30 cellular contexts compared by ENCODE assay signal in the genomic region with DNA sequence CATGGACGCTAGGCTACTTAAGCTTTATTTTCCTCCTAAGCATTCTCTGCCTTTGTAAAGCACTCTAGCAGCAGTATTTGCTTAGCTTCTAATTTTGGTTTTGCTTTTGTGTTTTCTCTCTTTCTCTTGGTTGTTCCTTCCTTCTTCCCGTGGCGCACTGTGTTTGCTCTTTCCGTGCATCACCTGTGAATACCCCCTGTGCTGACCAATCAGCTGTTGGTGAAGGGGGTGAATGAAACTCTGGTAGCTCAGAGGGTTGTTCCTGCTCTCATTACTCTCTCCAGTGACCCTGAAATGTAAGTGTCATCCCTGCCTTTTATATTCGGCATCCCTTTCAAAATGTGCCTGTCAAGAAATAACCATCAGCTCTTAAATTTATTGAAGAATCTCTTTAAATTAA. TPM values are rescaled to one million over a fixed set of nuclear protein-coding genes. Genes with fewer than 3 reads are reported as not detected.
DNase-seq lines count a peak whose midpoint lies in the region; ATAC-seq and TF ChIP-seq lines count a peak whose summit lies in the region.
"Had no signal": no experiment of that assay in that cellular context is flagged by ENCODE, and none has a peak within 500 bp of the region (broad histone marks: within the 10 kb centered on the region; RNA-seq: fewer than 3 reads in every experiment).

No MANE protein-coding gene starts in this region.

- H4K20me1 ChIP-seq in H9 (ENCODE audit: control insufficient read depth, insufficient read depth, insufficient read length) = no peaks in the 10 kb centered on the region

- no peak overlapping the region for H3K4me3 Mint-ChIP-seq in H9
- H3K4me3 Mint-ChIP-seq in dendritic cell treated with granulocyte-macrophage colony-stimulating factor and Interleukin-4, amounts not matched to agents 40 ng/mL and 50 ng/mL, for 4 days = no peak overlapping the region
- H3K4me3 Mint-ChIP-seq: activated T-cell treated with anti-CD3 and anti-CD28 coated beads, Interleukin-2, amount 50 U/mL, for 4 hours; immature natural killer cell; mesothelial cell of epicardium; naive thymus-derived CD4-positive, alpha-beta T cell; stimulated activated effector memory CD8-positive, alpha-beta T cell treated with anti-CD3 and anti-CD28 coated beads, Interleukin-12 subunit alpha, Interleukin-12 subunit beta, amount 100 ng/mL, for 72 hours had no signal

- H3K27ac Mint-ChIP-seq in H9 = peak overlapping the region in 2 of 3 experiments; percentile 36 to 61; a peak in 2 of 7 replicates
- H3K27ac Mint-ChIP-seq in dendritic cell treated with granulocyte-macrophage colony-stimulating factor and Interleukin-4, amounts not matched to agents 40 ng/mL and 50 ng/mL, for 4 days = peak overlapping the region; percentile 9
- H3K27ac Mint-ChIP-seq: mesothelial cell of epicardium; naive thymus-derived CD4-positive, alpha-beta T cell; stimulated activated effector memory CD8-positive, alpha-beta T cell treated with anti-CD3 and anti-CD28 coated beads, Interleukin-12 subunit alpha, Interleukin-12 subunit beta, amount 100 ng/mL, for 72 hours had no signal

- H3K4me1 Mint-ChIP-seq in H9 = peaks cover 3 to 9% of the 10 kb centered on the region in 2 experiments; a peak in 3 of 4 replicates
- peaks cover 19% of the 10 kb centered on the region for H3K4me1 Mint-ChIP-seq in dendritic cell treated with granulocyte-macrophage colony-stimulating factor and Interleukin-4, amounts not matched to agents 40 ng/mL and 50 ng/mL, for 4 days (ENCODE audit: low read depth)

- DNase-seq in COLO668 (lab: John Stamatoyannopoulos, UW; ENCODE audit: unreplicated experiment) = peak; percentile 39
- DNase-seq in H9 = no peak
- peak; percentile 29 for DNase-seq in NCI-H2107 (lab: John Stamatoyannopoulos, UW)
- DNase-seq in DMS114 treated with DMSO at 0.1 percent for 48 hours (lab: John Stamatoyannopoulos, UW; ENCODE audit: unreplicated experiment) = no peak
- DNase-seq in HT-29 (ENCODE audit: low spot score) = no peak
- no peak for DNase-seq in NCI-H82 (lab: John Stamatoyannopoulos, UW)
- DNase-seq: activated CD4-positive, alpha-beta T cell treated with anti-CD3 and anti-CD28 coated beads for 48 hours; activated naive CD4-positive, alpha-beta T cell treated with Interleukin-2 at 50 U/mL for 16 hours; activated T-cell treated with anti-CD3 and anti-CD28 coated beads, Interleukin-2, amount 50 U/mL, for 4 hours; amniotic stem cell; Caco-2; EL; foreskin melanocyte; immature natural killer cell; naive thymus-derived CD4-positive, alpha-beta T cell; NCI-H526; RPMI8226; spleen; stimulated activated CD4-positive, alpha-beta T cell treated with anti-CD3 and anti-CD28 coated beads, Interleukin-2, amount 100 ng/mL, for 48 hours; testis had no signal

- H3K36me3 Mint-ChIP-seq in H9 (ENCODE audit: insufficient read depth in 1 of 3, low read depth in 3 of 3) = peaks cover 1 to 17% (median 12%) of the 10 kb centered on the region in 3 experiments; a peak in 5 of 7 replicates
- H3K36me3 Mint-ChIP-seq in dendritic cell treated with granulocyte-macrophage colony-stimulating factor and Interleukin-4, amounts not matched to agents 40 ng/mL and 50 ng/mL, for 4 days (ENCODE audit: low read depth) = peaks cover 49% of the 10 kb centered on the region

- H3K27me3 ChIP-seq in H9 (ENCODE audit: insufficient read depth, low read length) = no peaks in the 10 kb centered on the region
- H3K27me3 ChIP-seq: left lung, right atrium auricular region, spleen, testis had no signal

- no peaks in the 10 kb centered on the region for H3K4me1 ChIP-seq in H9 (ENCODE audit: insufficient read depth, low read length)
- H3K4me1 ChIP-seq: Caco-2 had no signal

- no peak overlapping the region for H2BK120ac ChIP-seq in H9 (ENCODE audit: low read depth, low read length, poor library complexity, severe bottlenecking)

- no peak overlapping the region for H3K4ac ChIP-seq in H9 (ENCODE audit: low read depth, low read length)

- H4K8ac ChIP-seq in H9 (replicated peaks; ENCODE audit: insufficient read length, low read depth, low read length) = no peak overlapping the region

- H4K5ac ChIP-seq in H9 (ENCODE audit: insufficient read length, low read depth, low read length) = no peak overlapping the region

- H3K79me1 ChIP-seq in H9 (ENCODE audit: insufficient read depth, low read depth, low read length, poor library complexity, severe bottlenecking) = no peaks in the 10 kb centered on the region

- H3K23ac ChIP-seq in H9 (ENCODE audit: insufficient read length, low read depth, low read length) = no peak overlapping the region

- H4K91ac ChIP-seq in H9 (ENCODE audit: insufficient read length, low read depth, low read length) = no peak overlapping the region

- H2AFZ ChIP-seq in H9 (ENCODE audit: low read length) = no peak overlapping the region
- H2AFZ ChIP-seq: GM23248 had no signal

- WGBS in H9 (ENCODE audit: extremely low coverage, insufficient read length, low lambda C conversion rate) = no CpG with 5 or more reads among the region's 5 CpGs

- no peak overlapping the region for H3K9ac ChIP-seq in H9 (ENCODE audit: extremely low read depth, insufficient read length, low read length)
- H3K9ac ChIP-seq: GM23248, KMS-11 had no signal

- H3K27ac ChIP-seq in H9 (ENCODE audit: insufficient read length, low read depth, low read length) = no peak overlapping the region
- H3K27ac ChIP-seq: coronary artery, GM23248, KMS-11, left lung, right atrium auricular region, SK-N-MC, spleen, testis had no signal

- H3K9me3 ChIP-seq in H9 (ENCODE audit: control insufficient read depth, low read depth, low read length) = no peaks in the 10 kb centered on the region
- H3K9me3 ChIP-seq: Caco-2, left lung, right atrium auricular region, spleen, testis had no signal

- no peak overlapping the region for H2AK5ac ChIP-seq in H9 (ENCODE audit: insufficient read length, low read length)

- H3K14ac ChIP-seq in H9 (ENCODE audit: insufficient read depth, low read length) = no peak overlapping the region

- TF ChIP-seq CTCF in H9 (conservative IDR thresholded peaks at IDR 0.05) = no peak

- no peaks in the 10 kb centered on the region for H3K27me3 Mint-ChIP-seq in H9 (ENCODE audit: low read depth)
- no peaks in the 10 kb centered on the region for H3K27me3 Mint-ChIP-seq in dendritic cell treated with granulocyte-macrophage colony-stimulating factor and Interleukin-4, amounts not matched to agents 40 ng/mL and 50 ng/mL, for 4 days
- H3K27me3 Mint-ChIP-seq: naive thymus-derived CD4-positive, alpha-beta T cell had no signal

- H3T11ph ChIP-seq in H9 (ENCODE audit: low read length) = no peak overlapping the region

- no peak for ATAC-seq in GM18870 (IDR thresholded peaks at IDR 0.05; ENCODE audit: unreplicated experiment)
- ATAC-seq: activated T-cell treated with anti-CD3 and anti-CD28 coated beads, Interleukin-2, amount 50 U/mL, for 4 hours; left lung; naive thymus-derived CD4-positive, alpha-beta T cell had no signal

- H3K79me2 ChIP-seq in H9 (ENCODE audit: insufficient read depth, low read length) = no peaks in the 10 kb centered on the region

- no peak overlapping the region for H3K56ac ChIP-seq in H9 (ENCODE audit: insufficient read length, low read depth, low read length)

- H2BK12ac ChIP-seq in H9 (ENCODE audit: insufficient read length, low read depth, low read length) = no peak overlapping the region

- intact Hi-C loops in dendritic cell treated with granulocyte-macrophage colony-stimulating factor and Interleukin-4, amounts not matched to agents 40 ng/mL and 50 ng/mL, for 4 days (cut with micrococcal nuclease) = no loop called here

- no peak overlapping the region for H2BK20ac ChIP-seq in H9 (ENCODE audit: low read depth, low read length, poor library complexity, severe bottlenecking)

- no peak overlapping the region for H3K4me2 ChIP-seq in H9 (ENCODE audit: insufficient read depth, insufficient read length, low read length)
- H3K4me2 ChIP-seq: KMS-11 had no signal

- H2BK5ac ChIP-seq in H9 (ENCODE audit: insufficient read length, low read length) = no peak overlapping the region

- H2BK15ac ChIP-seq in H9 (ENCODE audit: low read depth, low read length) = no peak overlapping the region

- no peaks in the 10 kb centered on the region for H3K9me3 Mint-ChIP-seq in H9
- H3K9me3 Mint-ChIP-seq in dendritic cell treated with granulocyte-macrophage colony-stimulating factor and Interleukin-4, amounts not matched to agents 40 ng/mL and 50 ng/mL, for 4 days = no peaks in the 10 kb centered on the region
- H3K9me3 Mint-ChIP-seq: activated T-cell treated with anti-CD3 and anti-CD28 coated beads, Interleukin-2, amount 50 U/mL, for 4 hours; immature natural killer cell; mesothelial cell of epicardium; naive thymus-derived CD4-positive, alpha-beta T cell; stimulated activated effector memory CD8-positive, alpha-beta T cell treated with anti-CD3 and anti-CD28 coated beads, Interleukin-12 subunit alpha, Interleukin-12 subunit beta, amount 100 ng/mL, for 72 hours had no signal

- H3K23me2 ChIP-seq in H9 (ENCODE audit: insufficient read length, low read depth, low read length, poor library complexity, severe bottlenecking) = no peaks in the 10 kb centered on the region

- no peak overlapping the region for H3K18ac ChIP-seq in H9 (ENCODE audit: insufficient read length, low read depth, low read length)

RNA-seq across cellular contexts. Expression of a gene that starts 45.5 kb away (rescaled TPM):
- 7.8 and 8.1 TPM in 2 replicates for total RNA-seq in H9 (2021)
- total RNA-seq in HT-29 (2014; rRNA removed; shearing (Covaris generic)) = 7.4 and 8.6 TPM in 2 replicates

Comparison
In these comparisons a context has a peak if more than half of its experiments do, and no peak if none do; other contexts are left out.
1. DNase-seq: peak in COLO668 (single experiment) and NCI-H2107 (single experiment); none in H9 (single experiment), DMS114 treated with DMSO at 0.1 percent for 48 hours (single experiment), HT-29 (single experiment) and NCI-H82 (single experiment).